ENCODE assay signal across 20 cellular contexts in genomic region chr18:51751901-51752300, GRCh38.
DNase-seq lines count a peak whose midpoint lies in the region; ATAC-seq and TF ChIP-seq lines count a peak whose summit lies in the region.
"Had no signal": no experiment of that assay in that cellular context is flagged by ENCODE, and none has a peak within 500 bp of the region (broad histone marks: within the 10 kb centered on the region; RNA-seq: fewer than 3 reads in every experiment).

No MANE protein-coding gene starts in this region.

- TF ChIP-seq CTCF in OCI-LY3 (IDR thresholded peaks at IDR 0.05; ENCODE audit: low read depth, low read length) = no peak

- no peak overlapping the region for H3K27ac ChIP-seq in OCI-LY3 (ENCODE audit: low read length)
- H3K27ac ChIP-seq: BLaER1 treated with 17β-estradiol and CSF1 and Interleukin-3, amounts not matched to agents 10 nM and 100 nM had no signal

- peaks cover 6% of the 10 kb centered on the region; the same call in 1 of the 2 replicates for H3K9me3 ChIP-seq in OCI-LY3 (ENCODE audit: insufficient read depth, low read length)
- H3K9me3 ChIP-seq in MG63 = no peaks in the 10 kb centered on the region
- H3K9me3 ChIP-seq: BLaER1 treated with 17β-estradiol and CSF1 and Interleukin-3, amounts not matched to agents 10 nM and 100 nM had no signal

- peak overlapping the region; percentile 55 for H2AFZ ChIP-seq in OCI-LY3 (ENCODE audit: low read depth, low read length)

- no peak overlapping the region for H3K4me2 ChIP-seq in OCI-LY3 (ENCODE audit: low read length)
- H3K4me2 ChIP-seq: BLaER1 treated with 17β-estradiol and CSF1 and Interleukin-3, amounts not matched to agents 10 nM and 100 nM had no signal

- no peaks in the 10 kb centered on the region for H3K27me3 ChIP-seq in OCI-LY3 (ENCODE audit: low read depth, low read length)
- H3K27me3 ChIP-seq in MG63 = no peaks in the 10 kb centered on the region
- H3K27me3 ChIP-seq: BLaER1 treated with 17β-estradiol and CSF1 and Interleukin-3, amounts not matched to agents 10 nM and 100 nM had no signal

- peak; percentile 64 for ATAC-seq in GM19397 (IDR thresholded peaks at IDR 0.05; ENCODE audit: unreplicated experiment)
- ATAC-seq in HG02798 (IDR thresholded peaks at IDR 0.05; ENCODE audit: poor library complexity, unreplicated experiment) = peak; percentile 89
- ATAC-seq: activated CD8-positive, alpha-beta T cell treated with anti-CD3 and anti-CD28 coated beads, Interleukin-2, amount 10 ng/mL, durations not matched to agents 7 days and 5 days; activated T-cell treated with anti-CD3 and anti-CD28 coated beads, Interleukin-2, amount 50 U/mL, for 4 hours; K562; stimulated activated memory B cell treated with anti-CD40 and anti-IgM and Interleukin-4, amounts not matched to agents 10 μg/mL and 1 μg/mL and 100 μg/mL, for 72 hours had no signal

- no peak overlapping the region for H3K4me3 ChIP-seq in OCI-LY3 (ENCODE audit: low read length)
- no peak overlapping the region for H3K4me3 ChIP-seq in MG63
- H3K4me3 ChIP-seq: BLaER1 treated with 17β-estradiol and CSF1 and Interleukin-3, amounts not matched to agents 10 nM and 100 nM; K562 had no signal

- peaks cover 22% of the 10 kb centered on the region for H3K4me1 ChIP-seq in OCI-LY3 (ENCODE audit: low read length)
- H3K4me1 ChIP-seq: BLaER1 treated with 17β-estradiol and CSF1 and Interleukin-3, amounts not matched to agents 10 nM and 100 nM had no signal

- no peak overlapping the region for H3K9ac ChIP-seq in OCI-LY3 (ENCODE audit: low read length)
- H3K9ac ChIP-seq: BLaER1 treated with 17β-estradiol and CSF1 and Interleukin-3, amounts not matched to agents 10 nM and 100 nM had no signal

- DNase-seq in renal cortical epithelial cell (ENCODE audit: low read depth) = peak; percentile 63
- DNase-seq in NCI-H2029 (lab: John Stamatoyannopoulos, UW) = no peak
- no peak for DNase-seq in GM19238 (ENCODE audit: insufficient read length, low spot score)
- DNase-seq in GM19240 (ENCODE audit: insufficient read length, low spot score) = no peak
- no peak for DNase-seq in MG63
- DNase-seq: activated B cell treated with CpG ODN at 0.5 μM for 24 hours; activated CD8-positive, alpha-beta T cell treated with anti-CD3 and anti-CD28 coated beads, Interleukin-2, amount 10 ng/mL, durations not matched to agents 7 days and 5 days; activated T-cell treated with anti-CD3 and anti-CD28 coated beads, Interleukin-2, amount 50 U/mL, for 4 hours; GDM1; midbrain; NCI-H1092 treated with DMSO at 0.1 percent for 48 hours; NCI-H2081 treated with DMSO at 0.1 percent for 48 hours; NCI-H524 treated with DMSO at 0.1 percent for 48 hours; SHP77 had no signal

- H3K79me2 ChIP-seq in OCI-LY3 (ENCODE audit: low read length) = no peaks in the 10 kb centered on the region

- H4K20me1 ChIP-seq in OCI-LY3 (ENCODE audit: insufficient read depth, low read length) = no peaks in the 10 kb centered on the region
- H4K20me1 ChIP-seq: BLaER1 treated with 17β-estradiol and CSF1 and Interleukin-3, amounts not matched to agents 10 nM and 100 nM had no signal

- H3K36me3 ChIP-seq in OCI-LY3 (replicated peaks; ENCODE audit: low read depth, low read length) = no peaks in the 10 kb centered on the region
- H3K36me3 ChIP-seq in MG63 = no peaks in the 10 kb centered on the region
- H3K36me3 ChIP-seq: BLaER1 treated with 17β-estradiol and CSF1 and Interleukin-3, amounts not matched to agents 10 nM and 100 nM had no signal
